In genomic region chr6:1595271-1596087, GRCh38 we compare ENCODE assay signal across 1 cellular context.
TF ChIP-seq lines count a peak whose summit lies in the region.

No MANE protein-coding gene starts in this region.

TF ChIP-seq in GM12878, 131 proteins besides CTCF, POLR2A, EP300 and RAD21:
- TF ChIP-seq FOXK2 (IDR thresholded peaks at IDR 0.05), result no peak
- no peak for TF ChIP-seq PBX3 (IDR thresholded peaks at IDR 0.05; ENCODE audit: insufficient replicate concordance, low read depth, low read length)
- TF ChIP-seq NFXL1 (IDR thresholded peaks at IDR 0.05; ENCODE audit: borderline replicate concordance), result no peak
- TF ChIP-seq, protein P1, sequence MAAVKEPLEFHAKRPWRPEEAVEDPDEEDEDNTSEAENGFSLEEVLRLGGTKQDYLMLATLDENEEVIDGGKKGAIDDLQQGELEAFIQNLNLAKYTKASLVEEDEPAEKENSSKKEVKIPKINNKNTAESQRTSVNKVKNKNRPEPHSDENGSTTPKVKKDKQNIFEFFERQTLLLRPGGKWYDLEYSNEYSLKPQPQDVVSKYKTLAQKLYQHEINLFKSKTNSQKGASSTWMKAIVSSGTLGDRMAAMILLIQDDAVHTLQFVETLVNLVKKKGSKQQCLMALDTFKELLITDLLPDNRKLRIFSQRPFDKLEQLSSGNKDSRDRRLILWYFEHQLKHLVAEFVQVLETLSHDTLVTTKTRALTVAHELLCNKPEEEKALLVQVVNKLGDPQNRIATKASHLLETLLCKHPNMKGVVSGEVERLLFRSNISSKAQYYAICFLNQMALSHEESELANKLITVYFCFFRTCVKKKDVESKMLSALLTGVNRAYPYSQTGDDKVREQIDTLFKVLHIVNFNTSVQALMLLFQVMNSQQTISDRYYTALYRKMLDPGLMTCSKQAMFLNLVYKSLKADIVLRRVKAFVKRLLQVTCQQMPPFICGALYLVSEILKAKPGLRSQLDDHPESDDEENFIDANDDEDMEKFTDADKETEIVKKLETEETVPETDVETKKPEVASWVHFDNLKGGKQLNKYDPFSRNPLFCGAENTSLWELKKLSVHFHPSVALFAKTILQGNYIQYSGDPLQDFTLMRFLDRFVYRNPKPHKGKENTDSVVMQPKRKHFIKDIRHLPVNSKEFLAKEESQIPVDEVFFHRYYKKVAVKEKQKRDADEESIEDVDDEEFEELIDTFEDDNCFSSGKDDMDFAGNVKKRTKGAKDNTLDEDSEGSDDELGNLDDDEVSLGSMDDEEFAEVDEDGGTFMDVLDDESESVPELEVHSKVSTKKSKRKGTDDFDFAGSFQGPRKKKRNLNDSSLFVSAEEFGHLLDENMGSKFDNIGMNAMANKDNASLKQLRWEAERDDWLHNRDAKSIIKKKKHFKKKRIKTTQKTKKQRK (IDR thresholded peaks at IDR 0.05; ENCODE audit: low read depth, low read length), result no peak
- no peak for TF ChIP-seq KAT2A (conservative IDR thresholded peaks at IDR 0.05; ENCODE audit: control insufficient read depth, low read depth, low read length)
- TF ChIP-seq TCF3 (IDR thresholded peaks at IDR 0.05; ENCODE audit: borderline replicate concordance, insufficient read depth, low read depth, low read length), result no peak
- no peak for TF ChIP-seq CREM (IDR thresholded peaks at IDR 0.05; ENCODE audit: low read depth)
- no peak for TF ChIP-seq HDAC6 (IDR thresholded peaks at IDR 0.05; ENCODE audit: unreplicated experiment)
- TF ChIP-seq NR2F1 (conservative IDR thresholded peaks at IDR 0.05), result no peak
